In the genomic region with DNA sequence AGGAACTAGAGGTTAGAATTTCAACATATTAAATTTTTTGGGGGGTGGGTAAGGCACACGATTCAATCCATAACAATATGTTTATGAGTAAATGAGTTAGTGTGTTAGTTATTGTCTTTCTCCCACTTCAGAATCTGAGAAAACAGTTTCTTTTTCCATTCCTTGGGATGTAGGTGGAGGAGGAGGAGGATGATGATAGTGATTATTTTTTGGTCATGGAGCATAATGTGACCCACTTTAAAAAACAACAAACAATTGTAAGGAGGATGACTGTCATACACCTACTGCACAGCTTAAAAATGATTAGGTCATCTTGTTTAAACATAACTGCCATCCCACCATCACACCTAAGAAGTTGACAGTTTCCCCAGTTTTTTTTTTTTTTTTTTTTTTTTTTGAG, we compare ENCODE assay signal across 36 cellular contexts.
"Had no signal": no experiment of that assay in that cellular context is flagged by ENCODE, and none has a peak within 500 bp of the region (broad histone marks: within the 10 kb centered on the region; RNA-seq: fewer than 3 reads in every experiment).

No MANE protein-coding gene starts in this region.

- H3K9me3 ChIP-seq: MG63 had no signal

- H3K27ac ChIP-seq: KMS-11 had no signal

- H3K4me2 ChIP-seq: KMS-11 had no signal

- H3K36me3 ChIP-seq: MG63 had no signal

- H3K4me3 ChIP-seq: MG63 had no signal

- DNase-seq: Karpas-422, Kasumi-1, MG63, MM.1S, MV-4-11, NCI-H1048, NCI-H1092, NCI-H1092 treated with DMSO at 0.1 percent for 48 hours, NCI-H1105, NCI-H1105 treated with DMSO at 0.1 percent for 48 hours, NCI-H1417, NCI-H1417 treated with DMSO at 0.1 percent for 48 hours, NCI-H1436, NCI-H1436 treated with DMSO at 0.1 percent for 48 hours, NCI-H146, NCI-H1694, NCI-H1694 treated with DMSO at 0.1 percent for 48 hours, NCI-H187, NCI-H187 treated with DMSO at 0.1 percent for 48 hours, NCI-H1930, NCI-H2029, NCI-H2029 treated with DMSO at 0.1 percent for 48 hours, NCI-H2081, NCI-H2081 treated with DMSO at 0.1 percent for 48 hours, NCI-H2107, NCI-H2171, NCI-H2171 treated with DMSO at 0.1 percent for 48 hours, NCI-H2227 treated with DMSO at 0.1 percent for 48 hours, NCI-H226, NCI-H345, NCI-H446, NCI-H446 treated with DMSO at 0.1 percent for 48 hours, NCI-H510A, NCI-H510A treated with DMSO at 0.1 percent for 48 hours, NCI-H524 had no signal
